In genomic region chr2:11647834-11648600, GRCh38 we compare ENCODE assay signal across 17 cellular contexts. TPM values are rescaled to one million over a fixed set of nuclear protein-coding genes. Genes with fewer than 3 reads are reported as not detected.
DNase-seq lines count a peak whose midpoint lies in the region; ATAC-seq, FAIRE-seq and TF ChIP-seq lines count a peak whose summit lies in the region.
"Had no signal": no experiment of that assay in that cellular context is flagged by ENCODE, and none has a peak within 500 bp of the region (broad histone marks: within the 10 kb centered on the region; RNA-seq: fewer than 3 reads in every experiment).

No MANE protein-coding gene starts in this region.

- no peaks in the 10 kb centered on the region for H4K20me1 ChIP-seq in HepG2 (ENCODE audit: insufficient read depth, low read length)

- no peaks in the 10 kb centered on the region for H3K9me3 ChIP-seq in HepG2 (ENCODE audit: low read length)

- TF ChIP-seq EP300 in HepG2 (IDR thresholded peaks at IDR 0.05; ENCODE audit: low read depth in 2 of 2, low read length in 2 of 2) (no peak), HepG2 (CRISPR knock-in tag; IDR thresholded peaks at IDR 0.05; ENCODE audit: borderline replicate concordance) (no peak)

- H3K36me3 ChIP-seq in BJ (ENCODE audit: control insufficient read depth, insufficient read depth, low read length) (no peaks in the 10 kb centered on the region), HepG2 (replicated peaks in 1 of 2; ENCODE audit: control insufficient read depth in 1 of 2, insufficient read depth in 2 of 2, low read length in 2 of 2) (peaks cover 4 to 11% of the 10 kb centered on the region in 2 experiments)

- no peaks in the 10 kb centered on the region for H3K4me1 ChIP-seq in HepG2 (ENCODE audit: insufficient read depth, low read length)

- H3K27me3 ChIP-seq in BJ (ENCODE audit: control insufficient read depth, insufficient read depth, low read length) (peaks cover 3% of the 10 kb centered on the region), HepG2 (ENCODE audit: control insufficient read depth in 1 of 2, insufficient read depth in 2 of 2, low read length in 2 of 2) (peaks cover 2 to 31% of the 10 kb centered on the region in 2 experiments; a peak in 2 of 5 replicates)

- H3K9me3 Mint-ChIP-seq in activated CD4-positive, alpha-beta T cell treated with anti-CD3 and anti-CD28 coated beads, Interleukin-2, amount 10 ng/mL, durations not matched to agents 24 days and 14 days: no peaks in the 10 kb centered on the region
- H3K9me3 Mint-ChIP-seq in natural killer cell: no peaks in the 10 kb centered on the region

- CTCF ChIA-PET in BJ (lab: Yijun Ruan, JAX) (interaction anchor here (0.8 kb wide), 1 partner anchor 10 kb away, joined by 3 read pairs; no protein-coding TSS in a partner anchor), HepG2 (lab: Yijun Ruan, JAX; ENCODE audit: low intra/inter-chr PET ratio, low total read pairs) (no interaction called here)

- H3K4me1 Mint-ChIP-seq in activated CD4-positive, alpha-beta T cell treated with anti-CD3 and anti-CD28 coated beads, Interleukin-2, amount 10 ng/mL, durations not matched to agents 24 days and 14 days: no peaks in the 10 kb centered on the region
- no peaks in the 10 kb centered on the region for H3K4me1 Mint-ChIP-seq in natural killer cell
- H3K4me1 Mint-ChIP-seq: CD4-positive, alpha-beta memory T cell had no signal

- H3K27ac ChIP-seq in HepG2 (ENCODE audit: extremely low read length, insufficient read depth, low read length): no peak overlapping the region

- no peaks in the 10 kb centered on the region for H3K36me3 Mint-ChIP-seq in activated CD4-positive, alpha-beta T cell treated with anti-CD3 and anti-CD28 coated beads, Interleukin-2, amount 10 ng/mL, durations not matched to agents 24 days and 14 days (ENCODE audit: low read depth)
- no peaks in the 10 kb centered on the region for H3K36me3 Mint-ChIP-seq in natural killer cell
- H3K36me3 Mint-ChIP-seq: CD4-positive, alpha-beta memory T cell had no signal

- H2AFZ ChIP-seq in HepG2 (ENCODE audit: low read length): no peak overlapping the region

- TF ChIP-seq CTCF in BJ (IDR thresholded peaks at IDR 0.05; ENCODE audit: insufficient read depth, low read depth, low read length): 0 out of 2 replicates have a peak, but pooled peaks have one; percentile 24
- peak; percentile 41; the same call in 1 of the 2 replicates for TF ChIP-seq CTCF in LNCaP clone FGC (IDR thresholded peaks at IDR 0.05; ENCODE audit: control insufficient read depth, extremely low read depth, insufficient read depth)
- peak; percentile 46 for TF ChIP-seq CTCF in HepG2 (CRISPR knock-in tag; IDR thresholded peaks at IDR 0.05)
- TF ChIP-seq CTCF in natural killer cell (IDR thresholded peaks at IDR 0.05): no peak

- no TSS peak for BruUV-seq in HepG2 (replicated peaks; lab: Mats Ljungman, UMichigan)

- peaks cover 7% of the 10 kb centered on the region for H3K27me3 Mint-ChIP-seq in activated CD4-positive, alpha-beta T cell treated with anti-CD3 and anti-CD28 coated beads, Interleukin-2, amount 10 ng/mL, durations not matched to agents 24 days and 14 days
- H3K27me3 Mint-ChIP-seq in natural killer cell (ENCODE audit: low read depth in 2 of 2): peaks cover 14 to 15% of the 10 kb centered on the region in 2 donors

- H3K4me3 ChIP-seq in BJ (ENCODE audit: low read depth, low read length) (no peak overlapping the region), LNCaP clone FGC (ENCODE audit: low read depth, low read length) (no peak overlapping the region), HepG2 (replicated peaks in 1 of 3; ENCODE audit: insufficient read depth in 1 of 3, low read depth in 2 of 3, low read length in 3 of 3) (no peak overlapping the region)

- no peak for DNase-seq in BJ (ENCODE audit: low read depth)
- DNase-seq in LNCaP clone FGC (ENCODE audit: low read depth): no peak
- peak; percentile 19 for DNase-seq in cerebellar cortex (ENCODE audit: low spot score)
- DNase-seq in HepG2 (ENCODE audit: low spot score): no peak
- DNase-seq in SIG-M5 treated with dmso at 0.1 percent for 504 hours (lab: John Stamatoyannopoulos, UW; ENCODE audit: unreplicated experiment): no peak
- DNase-seq in activated CD4-positive, alpha-beta T cell treated with anti-CD3 and anti-CD28 coated beads, Interleukin-2, amount 10 ng/mL, durations not matched to agents 24 days and 14 days: no peak
- DNase-seq in natural killer cell: no peak
- DNase-seq in NCI-H446 (lab: John Stamatoyannopoulos, UW): no peak
- DNase-seq: activated CD4-positive, alpha-beta T cell treated with anti-CD3 and anti-CD28 coated beads, Interleukin-2, amount 50 U/mL, for 1 hour; activated effector memory CD4-positive, alpha-beta T cell treated with anti-CD3 and anti-CD28 coated beads, Interleukin-2, amount 50 U/mL, for 16 hours; CD4-positive, alpha-beta memory T cell; cortex of kidney; hippocampal formation; MV-4-11 had no signal

- no peak for TF ChIP-seq POLR2A in HepG2 (IDR thresholded peaks at IDR 0.05; ENCODE audit: insufficient read depth in 1 of 2, low read depth in 2 of 2, low read length in 2 of 2)

- POLR2A ChIA-PET in BJ (lab: Charles Lee) (no interaction called here), HepG2 (lab: Yijun Ruan, JAX) (no interaction called here)

- H3K9ac ChIP-seq in HepG2 (ENCODE audit: insufficient read depth, low read depth, low read length): no peak overlapping the region

- 58% methylated on average over 7 of the region's 7 CpGs for WGBS in HepG2 (ENCODE audit: low lambda C conversion rate)

- no peak for FAIRE-seq in HepG2 (lab: Jason Lieb, UNC)

- TF ChIP-seq RAD21 in HepG2 (CRISPR knock-in tag; IDR thresholded peaks at IDR 0.05): no peak

- no peak overlapping the region for H3K27ac Mint-ChIP-seq in activated CD4-positive, alpha-beta T cell treated with anti-CD3 and anti-CD28 coated beads, Interleukin-2, amount 10 ng/mL, durations not matched to agents 24 days and 14 days
- no peak overlapping the region for H3K27ac Mint-ChIP-seq in natural killer cell
- H3K27ac Mint-ChIP-seq: CD4-positive, alpha-beta memory T cell had no signal

- no peak overlapping the region for H3K4me2 ChIP-seq in HepG2 (ENCODE audit: low read depth, low read length)

- no peaks in the 10 kb centered on the region for H3K79me2 ChIP-seq in HepG2 (ENCODE audit: insufficient read depth, low read length)

- intact Hi-C loops in HepG2 (cut with micrococcal nuclease; ENCODE audit: unreplicated experiment): no loop called here
- intact Hi-C loops in activated CD4-positive, alpha-beta T cell treated with anti-CD3 and anti-CD28 coated beads, Interleukin-2, amount 10 ng/mL, durations not matched to agents 24 days and 14 days (cut with micrococcal nuclease): no loop called here
- intact Hi-C loops in natural killer cell (cut with micrococcal nuclease): no loop called here

- ATAC-seq in HepG2 (peak; percentile 26), natural killer cell (no peak)

- in situ Hi-C loops in HepG2 (cut with HindIII; ENCODE audit: extremely low pct_ligation_motif_present, low pct_unique_long_range_greater_than_20kb): no loop called here

- H3K4me3 Mint-ChIP-seq in activated CD4-positive, alpha-beta T cell treated with anti-CD3 and anti-CD28 coated beads, Interleukin-2, amount 10 ng/mL, durations not matched to agents 24 days and 14 days: no peak overlapping the region
- H3K4me3 Mint-ChIP-seq in natural killer cell: no peak overlapping the region
- H3K4me3 Mint-ChIP-seq: CD4-positive, alpha-beta memory T cell had no signal

TF ChIP-seq in HepG2, 621 proteins besides CTCF, POLR2A, EP300 and RAD21 (continues in another document):
- TF ChIP-seq KLF11 (CRISPR knock-in tag; IDR thresholded peaks at IDR 0.05): no peak
- no peak for TF ChIP-seq DMAP1 (CRISPR knock-in tag; IDR thresholded peaks at IDR 0.05)
- TF ChIP-seq POLR2AphosphoS2 (IDR thresholded peaks at IDR 0.05; ENCODE audit: low read depth, low read length): no peak
- peak; percentile 42 for TF ChIP-seq STAG1 (CRISPR knock-in tag; IDR thresholded peaks at IDR 0.05)
- no peak for TF ChIP-seq ZNF816 (CRISPR knock-in tag; IDR thresholded peaks at IDR 0.05; ENCODE audit: borderline replicate concordance)
- no peak for TF ChIP-seq ZNF414 (CRISPR knock-in tag; IDR thresholded peaks at IDR 0.05)
- TF ChIP-seq TOPORS (CRISPR knock-in tag; IDR thresholded peaks at IDR 0.05): no peak

RNA-seq across cellular contexts. Expression of gene NTSR2, which starts 22.0 kb away (rescaled TPM):
- not detected in 2 replicates for polyA plus RNA-seq in BJ (2011; rRNA removed)
- polyA minus RNA-seq in BJ (2011; rRNA and poly(A)+ RNA removed): not detected in 2 replicates
- total RNA-seq in HepG2 (2016; rRNA removed; fragmentation: Illumina TruSeq; extraction: Trizol): not detected in 2 replicates
- total RNA-seq in HepG2 (2016; cell fraction: cytosol; rRNA removed; fragmentation: Illumina TruSeq; extraction: Trizol; ENCODE audit: low read depth): not detected in 2 replicates
- total RNA-seq in HepG2 (2016; cell fraction: insoluble cytoplasmic fraction; rRNA removed; fragmentation: Illumina TruSeq; extraction: Trizol): not detected in 2 replicates
- total RNA-seq in HepG2 (2016; cell fraction: membrane; rRNA removed; fragmentation: Illumina TruSeq; extraction: Trizol): not detected in 2 replicates
- total RNA-seq in HepG2 (2016; cell fraction: nucleus; rRNA removed; fragmentation: Illumina TruSeq; extraction: Trizol): not detected in 2 replicates
- not detected in 2 replicates for polyA plus RNA-seq in HepG2 (2011; rRNA removed)
- not detected in 2 replicates for polyA plus RNA-seq in HepG2 (2011; cell fraction: cytosol; rRNA removed)
- not detected in 2 replicates for polyA plus RNA-seq in HepG2 (2011; cell fraction: nucleus; rRNA removed)
- not detected in 2 replicates for polyA plus RNA-seq in HepG2 (2012)
- polyA plus RNA-seq in HepG2 (2016; cell fraction: cytosol; fragmentation: Illumina TruSeq; extraction: Trizol; ENCODE audit: low read depth): not detected in 2 replicates
- not detected in 2 replicates for polyA plus RNA-seq in HepG2 (2016; cell fraction: insoluble cytoplasmic fraction; fragmentation: Illumina TruSeq; extraction: Trizol; ENCODE audit: low read depth)
- not detected in 2 replicates for polyA plus RNA-seq in HepG2 (2016; cell fraction: membrane; fragmentation: Illumina TruSeq; extraction: Trizol; ENCODE audit: low read depth)
- polyA plus RNA-seq in HepG2 (2016; cell fraction: nucleus; fragmentation: Illumina TruSeq; extraction: Trizol; ENCODE audit: insufficient read depth, low read depth): not detected in 2 replicates
- not detected in 2 replicates for polyA minus RNA-seq in HepG2 (2011; rRNA and poly(A)+ RNA removed; ENCODE audit: low replicate concordance)
- polyA minus RNA-seq in HepG2 (2011; cell fraction: cytosol; rRNA and poly(A)+ RNA removed): not detected in 2 replicates
- not detected in 2 replicates for polyA minus RNA-seq in HepG2 (2011; cell fraction: nucleus; rRNA and poly(A)+ RNA removed)
- not detected in 2 replicates for total RNA-seq in activated CD4-positive, alpha-beta T cell treated with anti-CD3 and anti-CD28 coated beads, Interleukin-2, amount 10 ng/mL, durations not matched to agents 24 days and 14 days
- total RNA-seq in natural killer cell: not detected
- total RNA-seq: CD4-positive, alpha-beta memory T cell; myocyte; skeletal muscle tissue; ureter had no signal
- polyA plus RNA-seq: CD4-positive, alpha-beta memory T cell had no signal
